ENCODE assay signal across 19 cellular contexts in genomic region chr12:32975122-32975521, GRCh38.
"Had no signal": no experiment of that assay in that cellular context is flagged by ENCODE, and none has a peak within 500 bp of the region (broad histone marks: within the 10 kb centered on the region; RNA-seq: fewer than 3 reads in every experiment).

No MANE protein-coding gene starts in this region.

- H3K4me3 ChIP-seq: coronary artery, dorsolateral prefrontal cortex, esophagus squamous epithelium, gastrocnemius medialis, heart right ventricle, left lung, lower lobe of right lung had no signal

- H3K27ac ChIP-seq: coronary artery, dorsolateral prefrontal cortex, esophagus squamous epithelium, gastrocnemius medialis, heart right ventricle, left lung, lower lobe of right lung had no signal

- DNase-seq: dermis blood vessel endothelial cell; dorsolateral prefrontal cortex; effector CD4-positive, alpha-beta T cell; effector memory CD4-positive, alpha-beta T cell; esophagus squamous epithelium; foreskin fibroblast; foreskin melanocyte; gastrocnemius medialis; glutamatergic neuron; head of caudate nucleus; heart right ventricle; hippocampal formation; left cardiac atrium; left lung; left ventricle myocardium superior; lower lobe of right lung; mesenchymal stem cell; midbrain had no signal

- ATAC-seq: gastrocnemius medialis, heart right ventricle, left cardiac atrium, left lung, left ventricle myocardium superior, lower lobe of right lung had no signal
